ENCODE assay signal across 1 cellular context in the genomic region with DNA sequence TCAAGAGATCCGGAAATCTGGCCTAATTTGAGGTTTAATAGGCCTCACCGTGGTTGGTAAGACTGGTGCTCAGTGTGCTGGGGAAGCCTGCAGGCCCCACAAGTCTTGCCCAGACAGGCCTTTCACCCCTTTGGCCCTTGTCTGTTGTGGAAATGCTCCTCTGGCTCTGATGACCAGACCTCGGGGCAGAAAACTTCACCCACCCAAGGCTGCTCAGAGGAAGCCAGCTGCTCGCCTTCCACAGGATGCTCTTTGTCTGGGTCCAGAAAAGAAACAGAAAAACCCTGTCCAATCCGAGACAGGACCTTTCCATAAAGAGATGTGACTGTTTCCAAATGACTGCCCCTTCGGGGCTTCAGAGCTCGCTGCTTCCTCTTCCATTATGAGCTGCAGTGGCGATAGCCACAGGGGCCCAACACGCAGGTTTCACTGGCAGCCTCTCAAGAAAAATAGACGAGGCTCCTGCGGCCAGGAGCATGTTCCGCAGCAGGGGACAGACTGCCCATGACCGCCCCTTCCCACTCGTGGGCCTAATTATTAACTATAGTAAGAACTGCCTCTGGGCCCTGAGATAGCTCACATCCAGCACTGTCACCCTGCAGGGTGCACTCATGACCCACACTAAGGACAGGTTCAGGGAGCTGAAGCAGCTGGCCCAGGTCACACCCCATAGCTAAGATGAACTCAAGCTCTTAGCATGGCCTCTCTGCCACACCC.
A peak's percentile ranks its signal among the peaks of the same experiment; 100 is the strongest.
TF ChIP-seq lines count a peak whose summit lies in the region.

No MANE protein-coding gene starts in this region.

TF ChIP-seq in GM12878, 131 proteins besides CTCF, POLR2A, EP300 and RAD21 (continued from another document and continues in another):
- TF ChIP-seq, protein P1, sequence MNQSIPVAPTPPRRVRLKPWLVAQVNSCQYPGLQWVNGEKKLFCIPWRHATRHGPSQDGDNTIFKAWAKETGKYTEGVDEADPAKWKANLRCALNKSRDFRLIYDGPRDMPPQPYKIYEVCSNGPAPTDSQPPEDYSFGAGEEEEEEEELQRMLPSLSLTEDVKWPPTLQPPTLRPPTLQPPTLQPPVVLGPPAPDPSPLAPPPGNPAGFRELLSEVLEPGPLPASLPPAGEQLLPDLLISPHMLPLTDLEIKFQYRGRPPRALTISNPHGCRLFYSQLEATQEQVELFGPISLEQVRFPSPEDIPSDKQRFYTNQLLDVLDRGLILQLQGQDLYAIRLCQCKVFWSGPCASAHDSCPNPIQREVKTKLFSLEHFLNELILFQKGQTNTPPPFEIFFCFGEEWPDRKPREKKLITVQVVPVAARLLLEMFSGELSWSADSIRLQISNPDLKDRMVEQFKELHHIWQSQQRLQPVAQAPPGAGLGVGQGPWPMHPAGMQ (IDR thresholded peaks at IDR 0.05; ENCODE audit: borderline replicate concordance): no peak
- TF ChIP-seq NRF1 (conservative IDR thresholded peaks at IDR 0.05; ENCODE audit: low read depth, low read length): no peak
- no peak for TF ChIP-seq MYB (IDR thresholded peaks at IDR 0.05; ENCODE audit: borderline replicate concordance, low read depth, low read length)
- no peak for TF ChIP-seq BMI1 (IDR thresholded peaks at IDR 0.05; ENCODE audit: borderline replicate concordance)
- no peak for TF ChIP-seq WRNIP1 (IDR thresholded peaks at IDR 0.05; ENCODE audit: borderline replicate concordance, low read depth, low read length)
- TF ChIP-seq, protein P2, sequence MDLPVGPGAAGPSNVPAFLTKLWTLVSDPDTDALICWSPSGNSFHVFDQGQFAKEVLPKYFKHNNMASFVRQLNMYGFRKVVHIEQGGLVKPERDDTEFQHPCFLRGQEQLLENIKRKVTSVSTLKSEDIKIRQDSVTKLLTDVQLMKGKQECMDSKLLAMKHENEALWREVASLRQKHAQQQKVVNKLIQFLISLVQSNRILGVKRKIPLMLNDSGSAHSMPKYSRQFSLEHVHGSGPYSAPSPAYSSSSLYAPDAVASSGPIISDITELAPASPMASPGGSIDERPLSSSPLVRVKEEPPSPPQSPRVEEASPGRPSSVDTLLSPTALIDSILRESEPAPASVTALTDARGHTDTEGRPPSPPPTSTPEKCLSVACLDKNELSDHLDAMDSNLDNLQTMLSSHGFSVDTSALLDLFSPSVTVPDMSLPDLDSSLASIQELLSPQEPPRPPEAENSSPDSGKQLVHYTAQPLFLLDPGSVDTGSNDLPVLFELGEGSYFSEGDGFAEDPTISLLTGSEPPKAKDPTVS (IDR thresholded peaks at IDR 0.05; ENCODE audit: low read depth, low read length): no peak
- peak; percentile 70; the same call in 1 of the 2 replicates for TF ChIP-seq SPI1 (IDR thresholded peaks at IDR 0.05; ENCODE audit: borderline replicate concordance, insufficient read depth, low read depth, low read length)
- TF ChIP-seq, protein P3, sequence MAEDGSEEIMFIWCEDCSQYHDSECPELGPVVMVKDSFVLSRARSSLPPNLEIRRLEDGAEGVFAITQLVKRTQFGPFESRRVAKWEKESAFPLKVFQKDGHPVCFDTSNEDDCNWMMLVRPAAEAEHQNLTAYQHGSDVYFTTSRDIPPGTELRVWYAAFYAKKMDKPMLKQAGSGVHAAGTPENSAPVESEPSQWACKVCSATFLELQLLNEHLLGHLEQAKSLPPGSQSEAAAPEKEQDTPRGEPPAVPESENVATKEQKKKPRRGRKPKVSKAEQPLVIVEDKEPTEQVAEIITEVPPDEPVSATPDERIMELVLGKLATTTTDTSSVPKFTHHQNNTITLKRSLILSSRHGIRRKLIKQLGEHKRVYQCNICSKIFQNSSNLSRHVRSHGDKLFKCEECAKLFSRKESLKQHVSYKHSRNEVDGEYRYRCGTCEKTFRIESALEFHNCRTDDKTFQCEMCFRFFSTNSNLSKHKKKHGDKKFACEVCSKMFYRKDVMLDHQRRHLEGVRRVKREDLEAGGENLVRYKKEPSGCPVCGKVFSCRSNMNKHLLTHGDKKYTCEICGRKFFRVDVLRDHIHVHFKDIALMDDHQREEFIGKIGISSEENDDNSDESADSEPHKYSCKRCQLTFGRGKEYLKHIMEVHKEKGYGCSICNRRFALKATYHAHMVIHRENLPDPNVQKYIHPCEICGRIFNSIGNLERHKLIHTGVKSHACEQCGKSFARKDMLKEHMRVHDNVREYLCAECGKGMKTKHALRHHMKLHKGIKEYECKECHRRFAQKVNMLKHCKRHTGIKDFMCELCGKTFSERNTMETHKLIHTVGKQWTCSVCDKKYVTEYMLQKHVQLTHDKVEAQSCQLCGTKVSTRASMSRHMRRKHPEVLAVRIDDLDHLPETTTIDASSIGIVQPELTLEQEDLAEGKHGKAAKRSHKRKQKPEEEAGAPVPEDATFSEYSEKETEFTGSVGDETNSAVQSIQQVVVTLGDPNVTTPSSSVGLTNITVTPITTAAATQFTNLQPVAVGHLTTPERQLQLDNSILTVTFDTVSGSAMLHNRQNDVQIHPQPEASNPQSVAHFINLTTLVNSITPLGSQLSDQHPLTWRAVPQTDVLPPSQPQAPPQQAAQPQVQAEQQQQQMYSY (CRISPR knock-in tag; IDR thresholded peaks at IDR 0.05): no peak
- TF ChIP-seq CBFB (IDR thresholded peaks at IDR 0.05; ENCODE audit: low read depth): no peak
- no peak for TF ChIP-seq STAT1 (conservative IDR thresholded peaks at IDR 0.05)
- no peak for TF ChIP-seq HCFC1 (IDR thresholded peaks at IDR 0.05; ENCODE audit: low read length)
- TF ChIP-seq BCL11A (IDR thresholded peaks at IDR 0.05; ENCODE audit: low read depth, low read length): no peak; the same call in none of the 2 replicates
- peak; percentile 76; the same call in 1 of the 2 replicates for TF ChIP-seq MTA3 (IDR thresholded peaks at IDR 0.05; ENCODE audit: borderline replicate concordance, low read length)
- TF ChIP-seq IRF4 (IDR thresholded peaks at IDR 0.05; ENCODE audit: low read depth, low read length): 0 out of 2 replicates have a peak, but pooled peaks have one; percentile 18
- no peak for TF ChIP-seq TBL1XR1 (IDR thresholded peaks at IDR 0.05; ENCODE audit: low read depth, low read length)
- TF ChIP-seq, protein P4, sequence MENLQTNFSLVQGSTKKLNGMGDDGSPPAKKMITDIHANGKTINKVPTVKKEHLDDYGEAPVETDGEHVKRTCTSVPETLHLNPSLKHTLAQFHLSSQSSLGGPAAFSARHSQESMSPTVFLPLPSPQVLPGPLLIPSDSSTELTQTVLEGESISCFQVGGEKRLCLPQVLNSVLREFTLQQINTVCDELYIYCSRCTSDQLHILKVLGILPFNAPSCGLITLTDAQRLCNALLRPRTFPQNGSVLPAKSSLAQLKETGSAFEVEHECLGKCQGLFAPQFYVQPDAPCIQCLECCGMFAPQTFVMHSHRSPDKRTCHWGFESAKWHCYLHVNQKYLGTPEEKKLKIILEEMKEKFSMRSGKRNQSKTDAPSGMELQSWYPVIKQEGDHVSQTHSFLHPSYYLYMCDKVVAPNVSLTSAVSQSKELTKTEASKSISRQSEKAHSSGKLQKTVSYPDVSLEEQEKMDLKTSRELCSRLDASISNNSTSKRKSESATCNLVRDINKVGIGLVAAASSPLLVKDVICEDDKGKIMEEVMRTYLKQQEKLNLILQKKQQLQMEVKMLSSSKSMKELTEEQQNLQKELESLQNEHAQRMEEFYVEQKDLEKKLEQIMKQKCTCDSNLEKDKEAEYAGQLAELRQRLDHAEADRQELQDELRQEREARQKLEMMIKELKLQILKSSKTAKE (IDR thresholded peaks at IDR 0.05; ENCODE audit: low read depth, poor library complexity, severe bottlenecking): peak; percentile 81
- peak; percentile 40; the same call in 1 of the 2 replicates for TF ChIP-seq ZBED1 (IDR thresholded peaks at IDR 0.05; ENCODE audit: borderline replicate concordance)
- TF ChIP-seq, protein P5, sequence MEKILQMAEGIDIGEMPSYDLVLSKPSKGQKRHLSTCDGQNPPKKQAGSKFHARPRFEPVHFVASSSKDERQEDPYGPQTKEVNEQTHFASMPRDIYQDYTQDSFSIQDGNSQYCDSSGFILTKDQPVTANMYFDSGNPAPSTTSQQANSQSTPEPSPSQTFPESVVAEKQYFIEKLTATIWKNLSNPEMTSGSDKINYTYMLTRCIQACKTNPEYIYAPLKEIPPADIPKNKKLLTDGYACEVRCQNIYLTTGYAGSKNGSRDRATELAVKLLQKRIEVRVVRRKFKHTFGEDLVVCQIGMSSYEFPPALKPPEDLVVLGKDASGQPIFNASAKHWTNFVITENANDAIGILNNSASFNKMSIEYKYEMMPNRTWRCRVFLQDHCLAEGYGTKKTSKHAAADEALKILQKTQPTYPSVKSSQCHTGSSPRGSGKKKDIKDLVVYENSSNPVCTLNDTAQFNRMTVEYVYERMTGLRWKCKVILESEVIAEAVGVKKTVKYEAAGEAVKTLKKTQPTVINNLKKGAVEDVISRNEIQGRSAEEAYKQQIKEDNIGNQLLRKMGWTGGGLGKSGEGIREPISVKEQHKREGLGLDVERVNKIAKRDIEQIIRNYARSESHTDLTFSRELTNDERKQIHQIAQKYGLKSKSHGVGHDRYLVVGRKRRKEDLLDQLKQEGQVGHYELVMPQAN (conservative IDR thresholded peaks at IDR 0.05): no peak
- no peak for TF ChIP-seq SREBF1 (IDR thresholded peaks at IDR 0.05; ENCODE audit: low read length)
- TF ChIP-seq ZNF217 (IDR thresholded peaks at IDR 0.05): no peak
- TF ChIP-seq, protein P6, sequence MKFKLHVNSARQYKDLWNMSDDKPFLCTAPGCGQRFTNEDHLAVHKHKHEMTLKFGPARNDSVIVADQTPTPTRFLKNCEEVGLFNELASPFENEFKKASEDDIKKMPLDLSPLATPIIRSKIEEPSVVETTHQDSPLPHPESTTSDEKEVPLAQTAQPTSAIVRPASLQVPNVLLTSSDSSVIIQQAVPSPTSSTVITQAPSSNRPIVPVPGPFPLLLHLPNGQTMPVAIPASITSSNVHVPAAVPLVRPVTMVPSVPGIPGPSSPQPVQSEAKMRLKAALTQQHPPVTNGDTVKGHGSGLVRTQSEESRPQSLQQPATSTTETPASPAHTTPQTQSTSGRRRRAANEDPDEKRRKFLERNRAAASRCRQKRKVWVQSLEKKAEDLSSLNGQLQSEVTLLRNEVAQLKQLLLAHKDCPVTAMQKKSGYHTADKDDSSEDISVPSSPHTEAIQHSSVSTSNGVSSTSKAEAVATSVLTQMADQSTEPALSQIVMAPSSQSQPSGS (IDR thresholded peaks at IDR 0.05; ENCODE audit: low read length): peak; percentile 64; the same call in 1 of the 2 replicates
- TF ChIP-seq RUNX3 (IDR thresholded peaks at IDR 0.05; ENCODE audit: low read length): peak; percentile 77
- TF ChIP-seq, protein P7, sequence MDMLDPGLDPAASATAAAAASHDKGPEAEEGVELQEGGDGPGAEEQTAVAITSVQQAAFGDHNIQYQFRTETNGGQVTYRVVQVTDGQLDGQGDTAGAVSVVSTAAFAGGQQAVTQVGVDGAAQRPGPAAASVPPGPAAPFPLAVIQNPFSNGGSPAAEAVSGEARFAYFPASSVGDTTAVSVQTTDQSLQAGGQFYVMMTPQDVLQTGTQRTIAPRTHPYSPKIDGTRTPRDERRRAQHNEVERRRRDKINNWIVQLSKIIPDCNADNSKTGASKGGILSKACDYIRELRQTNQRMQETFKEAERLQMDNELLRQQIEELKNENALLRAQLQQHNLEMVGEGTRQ (IDR thresholded peaks at IDR 0.05; ENCODE audit: borderline replicate concordance, low read depth, low read length): peak; percentile 3; the same call in 1 of the 2 replicates
- TF ChIP-seq ZNF207 (IDR thresholded peaks at IDR 0.05; ENCODE audit: borderline replicate concordance): no peak; the same call in 1 of the 2 replicates
- no peak for TF ChIP-seq CHD4 (IDR thresholded peaks at IDR 0.05)
- TF ChIP-seq SRF (IDR thresholded peaks at IDR 0.05; ENCODE audit: low read depth in 2 of 2, low read length in 2 of 2): peak in 1 of 2 experiments; percentile 55; a peak in 2 of 4 replicates
- no peak for TF ChIP-seq ESRRA (IDR thresholded peaks at IDR 0.05; ENCODE audit: low read length)
- TF ChIP-seq NR2C2 (IDR thresholded peaks at IDR 0.05; ENCODE audit: borderline replicate concordance, control insufficient read depth, insufficient read length, low read depth): no peak
- TF ChIP-seq, protein P8, sequence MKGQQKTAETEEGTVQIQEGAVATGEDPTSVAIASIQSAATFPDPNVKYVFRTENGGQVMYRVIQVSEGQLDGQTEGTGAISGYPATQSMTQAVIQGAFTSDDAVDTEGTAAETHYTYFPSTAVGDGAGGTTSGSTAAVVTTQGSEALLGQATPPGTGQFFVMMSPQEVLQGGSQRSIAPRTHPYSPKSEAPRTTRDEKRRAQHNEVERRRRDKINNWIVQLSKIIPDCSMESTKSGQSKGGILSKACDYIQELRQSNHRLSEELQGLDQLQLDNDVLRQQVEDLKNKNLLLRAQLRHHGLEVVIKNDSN (IDR thresholded peaks at IDR 0.05; ENCODE audit: borderline replicate concordance, extremely low read length, insufficient read depth, low read depth, low read length): no peak
- TF ChIP-seq, protein P9, sequence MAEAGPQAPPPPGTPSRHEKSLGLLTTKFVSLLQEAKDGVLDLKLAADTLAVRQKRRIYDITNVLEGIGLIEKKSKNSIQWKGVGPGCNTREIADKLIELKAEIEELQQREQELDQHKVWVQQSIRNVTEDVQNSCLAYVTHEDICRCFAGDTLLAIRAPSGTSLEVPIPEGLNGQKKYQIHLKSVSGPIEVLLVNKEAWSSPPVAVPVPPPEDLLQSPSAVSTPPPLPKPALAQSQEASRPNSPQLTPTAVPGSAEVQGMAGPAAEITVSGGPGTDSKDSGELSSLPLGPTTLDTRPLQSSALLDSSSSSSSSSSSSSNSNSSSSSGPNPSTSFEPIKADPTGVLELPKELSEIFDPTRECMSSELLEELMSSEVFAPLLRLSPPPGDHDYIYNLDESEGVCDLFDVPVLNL (IDR thresholded peaks at IDR 0.05; ENCODE audit: low read depth, low read length): no peak
- TF ChIP-seq HDAC2 (IDR thresholded peaks at IDR 0.05): no peak
- TF ChIP-seq, protein P10, sequence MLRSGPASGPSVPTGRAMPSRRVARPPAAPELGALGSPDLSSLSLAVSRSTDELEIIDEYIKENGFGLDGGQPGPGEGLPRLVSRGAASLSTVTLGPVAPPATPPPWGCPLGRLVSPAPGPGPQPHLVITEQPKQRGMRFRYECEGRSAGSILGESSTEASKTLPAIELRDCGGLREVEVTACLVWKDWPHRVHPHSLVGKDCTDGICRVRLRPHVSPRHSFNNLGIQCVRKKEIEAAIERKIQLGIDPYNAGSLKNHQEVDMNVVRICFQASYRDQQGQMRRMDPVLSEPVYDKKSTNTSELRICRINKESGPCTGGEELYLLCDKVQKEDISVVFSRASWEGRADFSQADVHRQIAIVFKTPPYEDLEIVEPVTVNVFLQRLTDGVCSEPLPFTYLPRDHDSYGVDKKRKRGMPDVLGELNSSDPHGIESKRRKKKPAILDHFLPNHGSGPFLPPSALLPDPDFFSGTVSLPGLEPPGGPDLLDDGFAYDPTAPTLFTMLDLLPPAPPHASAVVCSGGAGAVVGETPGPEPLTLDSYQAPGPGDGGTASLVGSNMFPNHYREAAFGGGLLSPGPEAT (IDR thresholded peaks at IDR 0.05; ENCODE audit: low read depth): peak; percentile 49; the same call in 1 of the 2 replicates
- no peak for TF ChIP-seq KAT2A (conservative IDR thresholded peaks at IDR 0.05; ENCODE audit: control insufficient read depth, low read depth, low read length)
- no peak for TF ChIP-seq NFXL1 (IDR thresholded peaks at IDR 0.05; ENCODE audit: borderline replicate concordance)
- no peak for TF ChIP-seq CHD1 (IDR thresholded peaks at IDR 0.05; ENCODE audit: low read depth, low read length)
